Comparison of ENCODE assay signal across 1 cellular context in genomic region chr12:31984806-31985591, GRCh38.
TF ChIP-seq lines count a peak whose summit lies in the region.

No MANE protein-coding gene starts in this region.

TF ChIP-seq in K562, 482 proteins besides CTCF, POLR2A, EP300 and RAD21 (continues in another document):
- TF ChIP-seq, protein P1, sequence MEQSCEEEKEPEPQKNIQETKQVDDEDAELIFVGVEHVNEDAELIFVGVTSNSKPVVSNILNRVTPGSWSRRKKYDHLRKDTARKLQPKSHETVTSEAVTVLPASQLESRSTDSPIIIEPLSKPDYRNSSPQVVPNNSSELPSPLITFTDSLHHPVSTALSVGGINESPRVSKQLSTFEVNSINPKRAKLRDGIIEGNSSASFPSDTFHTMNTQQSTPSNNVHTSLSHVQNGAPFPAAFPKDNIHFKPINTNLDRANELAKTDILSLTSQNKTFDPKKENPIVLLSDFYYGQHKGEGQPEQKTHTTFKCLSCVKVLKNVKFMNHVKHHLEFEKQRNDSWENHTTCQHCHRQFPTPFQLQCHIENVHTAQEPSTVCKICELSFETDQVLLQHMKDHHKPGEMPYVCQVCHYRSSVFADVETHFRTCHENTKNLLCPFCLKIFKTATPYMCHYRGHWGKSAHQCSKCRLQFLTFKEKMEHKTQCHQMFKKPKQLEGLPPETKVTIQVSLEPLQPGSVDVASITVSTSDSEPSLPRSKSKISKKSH (CRISPR knock-in tag; IDR thresholded peaks at IDR 0.05): 0 out of 2 replicates have a peak, but pooled peaks have one; percentile 31
- TF ChIP-seq, protein P2, sequence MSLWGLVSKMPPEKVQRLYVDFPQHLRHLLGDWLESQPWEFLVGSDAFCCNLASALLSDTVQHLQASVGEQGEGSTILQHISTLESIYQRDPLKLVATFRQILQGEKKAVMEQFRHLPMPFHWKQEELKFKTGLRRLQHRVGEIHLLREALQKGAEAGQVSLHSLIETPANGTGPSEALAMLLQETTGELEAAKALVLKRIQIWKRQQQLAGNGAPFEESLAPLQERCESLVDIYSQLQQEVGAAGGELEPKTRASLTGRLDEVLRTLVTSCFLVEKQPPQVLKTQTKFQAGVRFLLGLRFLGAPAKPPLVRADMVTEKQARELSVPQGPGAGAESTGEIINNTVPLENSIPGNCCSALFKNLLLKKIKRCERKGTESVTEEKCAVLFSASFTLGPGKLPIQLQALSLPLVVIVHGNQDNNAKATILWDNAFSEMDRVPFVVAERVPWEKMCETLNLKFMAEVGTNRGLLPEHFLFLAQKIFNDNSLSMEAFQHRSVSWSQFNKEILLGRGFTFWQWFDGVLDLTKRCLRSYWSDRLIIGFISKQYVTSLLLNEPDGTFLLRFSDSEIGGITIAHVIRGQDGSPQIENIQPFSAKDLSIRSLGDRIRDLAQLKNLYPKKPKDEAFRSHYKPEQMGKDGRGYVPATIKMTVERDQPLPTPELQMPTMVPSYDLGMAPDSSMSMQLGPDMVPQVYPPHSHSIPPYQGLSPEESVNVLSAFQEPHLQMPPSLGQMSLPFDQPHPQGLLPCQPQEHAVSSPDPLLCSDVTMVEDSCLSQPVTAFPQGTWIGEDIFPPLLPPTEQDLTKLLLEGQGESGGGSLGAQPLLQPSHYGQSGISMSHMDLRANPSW (CRISPR knock-in tag; IDR thresholded peaks at IDR 0.05): no peak
- TF ChIP-seq PPARD (CRISPR knock-in tag; IDR thresholded peaks at IDR 0.05) (no peak), ZNF589 (CRISPR knock-in tag; IDR thresholded peaks at IDR 0.05; ENCODE audit: low read depth) (no peak), PCBP1 (IDR thresholded peaks at IDR 0.05; ENCODE audit: low read depth, low read length, poor library complexity, severe bottlenecking) (no peak), NFE2L1 (tag; IDR thresholded peaks at IDR 0.05; ENCODE audit: borderline replicate concordance, low read depth) (no peak), HSF4 (CRISPR knock-in tag; IDR thresholded peaks at IDR 0.05; ENCODE audit: borderline replicate concordance) (no peak), MTF1 (CRISPR knock-in tag; IDR thresholded peaks at IDR 0.05; ENCODE audit: borderline replicate concordance) (no peak), CHCHD3 (CRISPR knock-in tag; IDR thresholded peaks at IDR 0.05) (no peak), CBX2 (IDR thresholded peaks at IDR 0.05; ENCODE audit: insufficient read depth, low read length, poor library complexity, severe bottlenecking) (no peak), XRCC3 (IDR thresholded peaks at IDR 0.05) (no peak), ZNF695 (CRISPR knock-in tag; IDR thresholded peaks at IDR 0.05) (no peak), GTF2F1 (IDR thresholded peaks at IDR 0.05; ENCODE audit: low read depth, low read length) (peak; percentile 23; the same call in 1 of the 2 replicates), KAT8 (IDR thresholded peaks at IDR 0.05; ENCODE audit: low read depth) (no peak), POLR2H (tag; IDR thresholded peaks at IDR 0.05; ENCODE audit: low read depth) (0 out of 2 replicates have a peak, but pooled peaks have one; percentile 22), EWSR1 (IDR thresholded peaks at IDR 0.05; ENCODE audit: borderline replicate concordance, low read depth, partially characterized antibody) (no peak), ESRRB (CRISPR knock-in tag; IDR thresholded peaks at IDR 0.05; ENCODE audit: borderline replicate concordance) (no peak)
- TF ChIP-seq, protein P3, sequence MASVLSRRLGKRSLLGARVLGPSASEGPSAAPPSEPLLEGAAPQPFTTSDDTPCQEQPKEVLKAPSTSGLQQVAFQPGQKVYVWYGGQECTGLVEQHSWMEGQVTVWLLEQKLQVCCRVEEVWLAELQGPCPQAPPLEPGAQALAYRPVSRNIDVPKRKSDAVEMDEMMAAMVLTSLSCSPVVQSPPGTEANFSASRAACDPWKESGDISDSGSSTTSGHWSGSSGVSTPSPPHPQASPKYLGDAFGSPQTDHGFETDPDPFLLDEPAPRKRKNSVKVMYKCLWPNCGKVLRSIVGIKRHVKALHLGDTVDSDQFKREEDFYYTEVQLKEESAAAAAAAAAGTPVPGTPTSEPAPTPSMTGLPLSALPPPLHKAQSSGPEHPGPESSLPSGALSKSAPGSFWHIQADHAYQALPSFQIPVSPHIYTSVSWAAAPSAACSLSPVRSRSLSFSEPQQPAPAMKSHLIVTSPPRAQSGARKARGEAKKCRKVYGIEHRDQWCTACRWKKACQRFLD (CRISPR knock-in tag; IDR thresholded peaks at IDR 0.05): no peak
- TF ChIP-seq, protein P4, sequence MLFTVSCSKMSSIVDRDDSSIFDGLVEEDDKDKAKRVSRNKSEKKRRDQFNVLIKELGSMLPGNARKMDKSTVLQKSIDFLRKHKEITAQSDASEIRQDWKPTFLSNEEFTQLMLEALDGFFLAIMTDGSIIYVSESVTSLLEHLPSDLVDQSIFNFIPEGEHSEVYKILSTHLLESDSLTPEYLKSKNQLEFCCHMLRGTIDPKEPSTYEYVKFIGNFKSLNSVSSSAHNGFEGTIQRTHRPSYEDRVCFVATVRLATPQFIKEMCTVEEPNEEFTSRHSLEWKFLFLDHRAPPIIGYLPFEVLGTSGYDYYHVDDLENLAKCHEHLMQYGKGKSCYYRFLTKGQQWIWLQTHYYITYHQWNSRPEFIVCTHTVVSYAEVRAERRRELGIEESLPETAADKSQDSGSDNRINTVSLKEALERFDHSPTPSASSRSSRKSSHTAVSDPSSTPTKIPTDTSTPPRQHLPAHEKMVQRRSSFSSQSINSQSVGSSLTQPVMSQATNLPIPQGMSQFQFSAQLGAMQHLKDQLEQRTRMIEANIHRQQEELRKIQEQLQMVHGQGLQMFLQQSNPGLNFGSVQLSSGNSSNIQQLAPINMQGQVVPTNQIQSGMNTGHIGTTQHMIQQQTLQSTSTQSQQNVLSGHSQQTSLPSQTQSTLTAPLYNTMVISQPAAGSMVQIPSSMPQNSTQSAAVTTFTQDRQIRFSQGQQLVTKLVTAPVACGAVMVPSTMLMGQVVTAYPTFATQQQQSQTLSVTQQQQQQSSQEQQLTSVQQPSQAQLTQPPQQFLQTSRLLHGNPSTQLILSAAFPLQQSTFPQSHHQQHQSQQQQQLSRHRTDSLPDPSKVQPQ (CRISPR knock-in tag; IDR thresholded peaks at IDR 0.05; ENCODE audit: borderline replicate concordance): no peak
- TF ChIP-seq, protein P5, sequence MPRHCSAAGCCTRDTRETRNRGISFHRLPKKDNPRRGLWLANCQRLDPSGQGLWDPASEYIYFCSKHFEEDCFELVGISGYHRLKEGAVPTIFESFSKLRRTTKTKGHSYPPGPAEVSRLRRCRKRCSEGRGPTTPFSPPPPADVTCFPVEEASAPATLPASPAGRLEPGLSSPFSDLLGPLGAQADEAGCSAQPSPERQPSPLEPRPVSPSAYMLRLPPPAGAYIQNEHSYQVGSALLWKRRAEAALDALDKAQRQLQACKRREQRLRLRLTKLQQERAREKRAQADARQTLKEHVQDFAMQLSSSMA (CRISPR knock-in tag; IDR thresholded peaks at IDR 0.05): no peak
- TF ChIP-seq, protein P6, sequence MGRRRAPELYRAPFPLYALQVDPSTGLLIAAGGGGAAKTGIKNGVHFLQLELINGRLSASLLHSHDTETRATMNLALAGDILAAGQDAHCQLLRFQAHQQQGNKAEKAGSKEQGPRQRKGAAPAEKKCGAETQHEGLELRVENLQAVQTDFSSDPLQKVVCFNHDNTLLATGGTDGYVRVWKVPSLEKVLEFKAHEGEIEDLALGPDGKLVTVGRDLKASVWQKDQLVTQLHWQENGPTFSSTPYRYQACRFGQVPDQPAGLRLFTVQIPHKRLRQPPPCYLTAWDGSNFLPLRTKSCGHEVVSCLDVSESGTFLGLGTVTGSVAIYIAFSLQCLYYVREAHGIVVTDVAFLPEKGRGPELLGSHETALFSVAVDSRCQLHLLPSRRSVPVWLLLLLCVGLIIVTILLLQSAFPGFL (CRISPR knock-in tag; IDR thresholded peaks at IDR 0.05): no peak
- TF ChIP-seq, protein P7, sequence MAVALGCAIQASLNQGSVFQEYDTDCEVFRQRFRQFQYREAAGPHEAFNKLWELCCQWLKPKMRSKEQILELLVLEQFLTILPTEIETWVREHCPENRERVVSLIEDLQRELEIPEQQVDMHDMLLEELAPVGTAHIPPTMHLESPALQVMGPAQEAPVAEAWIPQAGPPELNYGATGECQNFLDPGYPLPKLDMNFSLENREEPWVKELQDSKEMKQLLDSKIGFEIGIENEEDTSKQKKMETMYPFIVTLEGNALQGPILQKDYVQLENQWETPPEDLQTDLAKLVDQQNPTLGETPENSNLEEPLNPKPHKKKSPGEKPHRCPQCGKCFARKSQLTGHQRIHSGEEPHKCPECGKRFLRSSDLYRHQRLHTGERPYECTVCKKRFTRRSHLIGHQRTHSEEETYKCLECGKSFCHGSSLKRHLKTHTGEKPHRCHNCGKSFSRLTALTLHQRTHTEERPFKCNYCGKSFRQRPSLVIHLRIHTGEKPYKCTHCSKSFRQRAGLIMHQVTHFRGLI (CRISPR knock-in tag; IDR thresholded peaks at IDR 0.05): no peak
- TF ChIP-seq, protein P8, sequence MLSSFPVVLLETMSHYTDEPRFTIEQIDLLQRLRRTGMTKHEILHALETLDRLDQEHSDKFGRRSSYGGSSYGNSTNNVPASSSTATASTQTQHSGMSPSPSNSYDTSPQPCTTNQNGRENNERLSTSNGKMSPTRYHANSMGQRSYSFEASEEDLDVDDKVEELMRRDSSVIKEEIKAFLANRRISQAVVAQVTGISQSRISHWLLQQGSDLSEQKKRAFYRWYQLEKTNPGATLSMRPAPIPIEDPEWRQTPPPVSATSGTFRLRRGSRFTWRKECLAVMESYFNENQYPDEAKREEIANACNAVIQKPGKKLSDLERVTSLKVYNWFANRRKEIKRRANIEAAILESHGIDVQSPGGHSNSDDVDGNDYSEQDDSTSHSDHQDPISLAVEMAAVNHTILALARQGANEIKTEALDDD (IDR thresholded peaks at IDR 0.05): no peak
- TF ChIP-seq, protein P9, sequence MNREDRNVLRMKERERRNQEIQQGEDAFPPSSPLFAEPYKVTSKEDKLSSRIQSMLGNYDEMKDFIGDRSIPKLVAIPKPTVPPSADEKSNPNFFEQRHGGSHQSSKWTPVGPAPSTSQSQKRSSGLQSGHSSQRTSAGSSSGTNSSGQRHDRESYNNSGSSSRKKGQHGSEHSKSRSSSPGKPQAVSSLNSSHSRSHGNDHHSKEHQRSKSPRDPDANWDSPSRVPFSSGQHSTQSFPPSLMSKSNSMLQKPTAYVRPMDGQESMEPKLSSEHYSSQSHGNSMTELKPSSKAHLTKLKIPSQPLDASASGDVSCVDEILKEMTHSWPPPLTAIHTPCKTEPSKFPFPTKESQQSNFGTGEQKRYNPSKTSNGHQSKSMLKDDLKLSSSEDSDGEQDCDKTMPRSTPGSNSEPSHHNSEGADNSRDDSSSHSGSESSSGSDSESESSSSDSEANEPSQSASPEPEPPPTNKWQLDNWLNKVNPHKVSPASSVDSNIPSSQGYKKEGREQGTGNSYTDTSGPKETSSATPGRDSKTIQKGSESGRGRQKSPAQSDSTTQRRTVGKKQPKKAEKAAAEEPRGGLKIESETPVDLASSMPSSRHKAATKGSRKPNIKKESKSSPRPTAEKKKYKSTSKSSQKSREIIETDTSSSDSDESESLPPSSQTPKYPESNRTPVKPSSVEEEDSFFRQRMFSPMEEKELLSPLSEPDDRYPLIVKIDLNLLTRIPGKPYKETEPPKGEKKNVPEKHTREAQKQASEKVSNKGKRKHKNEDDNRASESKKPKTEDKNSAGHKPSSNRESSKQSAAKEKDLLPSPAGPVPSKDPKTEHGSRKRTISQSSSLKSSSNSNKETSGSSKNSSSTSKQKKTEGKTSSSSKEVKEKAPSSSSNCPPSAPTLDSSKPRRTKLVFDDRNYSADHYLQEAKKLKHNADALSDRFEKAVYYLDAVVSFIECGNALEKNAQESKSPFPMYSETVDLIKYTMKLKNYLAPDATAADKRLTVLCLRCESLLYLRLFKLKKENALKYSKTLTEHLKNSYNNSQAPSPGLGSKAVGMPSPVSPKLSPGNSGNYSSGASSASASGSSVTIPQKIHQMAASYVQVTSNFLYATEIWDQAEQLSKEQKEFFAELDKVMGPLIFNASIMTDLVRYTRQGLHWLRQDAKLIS (CRISPR knock-in tag; IDR thresholded peaks at IDR 0.05): no peak
- TF ChIP-seq, protein P10, sequence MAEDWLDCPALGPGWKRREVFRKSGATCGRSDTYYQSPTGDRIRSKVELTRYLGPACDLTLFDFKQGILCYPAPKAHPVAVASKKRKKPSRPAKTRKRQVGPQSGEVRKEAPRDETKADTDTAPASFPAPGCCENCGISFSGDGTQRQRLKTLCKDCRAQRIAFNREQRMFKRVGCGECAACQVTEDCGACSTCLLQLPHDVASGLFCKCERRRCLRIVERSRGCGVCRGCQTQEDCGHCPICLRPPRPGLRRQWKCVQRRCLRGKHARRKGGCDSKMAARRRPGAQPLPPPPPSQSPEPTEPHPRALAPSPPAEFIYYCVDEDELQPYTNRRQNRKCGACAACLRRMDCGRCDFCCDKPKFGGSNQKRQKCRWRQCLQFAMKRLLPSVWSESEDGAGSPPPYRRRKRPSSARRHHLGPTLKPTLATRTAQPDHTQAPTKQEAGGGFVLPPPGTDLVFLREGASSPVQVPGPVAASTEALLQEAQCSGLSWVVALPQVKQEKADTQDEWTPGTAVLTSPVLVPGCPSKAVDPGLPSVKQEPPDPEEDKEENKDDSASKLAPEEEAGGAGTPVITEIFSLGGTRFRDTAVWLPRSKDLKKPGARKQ (CRISPR knock-in tag; IDR thresholded peaks at IDR 0.05): 0 out of 2 replicates have a peak, but pooled peaks have one; percentile 23
